Comparison of ENCODE assay signal across 9 cellular contexts in genomic region chr6:7148100-7148822, GRCh38.
DNase-seq lines count a peak whose midpoint lies in the region; ATAC-seq and TF ChIP-seq lines count a peak whose summit lies in the region.
"Had no signal": no experiment of that assay in that cellular context is flagged by ENCODE, and none has a peak within 500 bp of the region (broad histone marks: within the 10 kb centered on the region; RNA-seq: fewer than 3 reads in every experiment).

No MANE protein-coding gene starts in this region.

- no peak overlapping the region for H3K4me3 ChIP-seq in WERI-Rb-1 (ENCODE audit: low read depth, low read length)
- no peak overlapping the region for H3K4me3 ChIP-seq in foreskin fibroblast (ENCODE audit: low read depth in 1 of 2, low read length in 2 of 2)

- peak; percentile 84 for ATAC-seq in stimulated activated naive CD8-positive, alpha-beta T cell treated with anti-CD3 and anti-CD28 coated beads, Interleukin-15, Interleukin-2, amounts not matched to agents 100 U/mL and 50 U/mL, for 24 hours
- ATAC-seq in GM21723 (IDR thresholded peaks at IDR 0.05; ENCODE audit: unreplicated experiment) (no peak), HG03196 (IDR thresholded peaks at IDR 0.05; ENCODE audit: unreplicated experiment) (no peak)

- H3K27ac ChIP-seq in WERI-Rb-1 = peak overlapping the region; percentile 91

- H3K27me3 ChIP-seq in WERI-Rb-1 (ENCODE audit: insufficient read depth, low read depth, severe bottlenecking) = no peaks in the 10 kb centered on the region

- H3K36me3 ChIP-seq in WERI-Rb-1 = peaks cover 4% of the 10 kb centered on the region; the same call in 1 of the 2 replicates

- H3K9me3 ChIP-seq in WERI-Rb-1 (ENCODE audit: severe bottlenecking) = no peaks in the 10 kb centered on the region

- no peak for TF ChIP-seq CTCF in WERI-Rb-1 (IDR thresholded peaks at IDR 0.05; ENCODE audit: low read depth, low read length)
- no peak for TF ChIP-seq CTCF in foreskin fibroblast (IDR thresholded peaks at IDR 0.05; ENCODE audit: low read depth, low read length)

- peak; percentile 45 for DNase-seq in activated CD4-positive, alpha-beta T cell treated with anti-CD3 and anti-CD28 coated beads for 48 hours
- DNase-seq in activated CD4-positive, alpha-beta T cell treated with anti-CD3 and anti-CD28 coated beads for 1 hour = no peak
- no peak for DNase-seq in WERI-Rb-1
- peak; percentile 81 to 88 for DNase-seq in foreskin fibroblast
- DNase-seq in stimulated activated naive CD8-positive, alpha-beta T cell treated with anti-CD3 and anti-CD28 coated beads, Interleukin-15, Interleukin-2, amounts not matched to agents 100 U/mL and 50 U/mL, for 24 hours = peak; percentile 25
- DNase-seq in Kasumi-1 (lab: John Stamatoyannopoulos, UW) = no peak
- DNase-seq: NCI-H2081 treated with DMSO at 0.1 percent for 48 hours had no signal

Comparison
In these comparisons a context has a peak if more than half of its experiments do, and no peak if none do; other contexts are left out.
1. DNase-seq: peak in activated CD4-positive, alpha-beta T cell treated with anti-CD3 and anti-CD28 coated beads for 48 hours (single experiment), foreskin fibroblast (2 of 2) and stimulated activated naive CD8-positive, alpha-beta T cell treated with anti-CD3 and anti-CD28 coated beads, Interleukin-15, Interleukin-2, amounts not matched to agents 100 U/mL and 50 U/mL, for 24 hours (single experiment); none in activated CD4-positive, alpha-beta T cell treated with anti-CD3 and anti-CD28 coated beads for 1 hour (single experiment), WERI-Rb-1 (single experiment) and Kasumi-1 (0 of 2).